In the genomic region with DNA sequence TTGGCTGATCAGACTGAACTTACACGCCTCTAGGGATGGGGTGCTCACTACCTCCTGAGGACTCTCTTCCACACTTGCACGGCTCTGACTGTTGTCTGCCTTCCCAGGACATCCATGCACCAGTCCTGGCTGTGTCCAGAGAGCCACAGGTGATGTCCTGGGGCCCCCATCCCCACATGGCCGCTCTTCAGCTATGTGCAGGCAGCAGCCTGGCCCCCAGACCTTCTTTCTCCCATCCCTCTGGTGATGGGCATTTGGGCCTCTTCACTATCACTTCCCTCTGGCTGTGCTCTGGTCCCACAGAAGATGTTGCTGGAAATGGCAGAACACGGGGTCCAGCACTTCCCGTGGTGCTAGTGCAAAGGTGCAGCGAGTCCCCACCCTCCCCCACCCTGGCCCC, we compare ENCODE assay signal across 29 cellular contexts. TPM values are rescaled to one million over a fixed set of nuclear protein-coding genes. Genes with fewer than 3 reads are reported as not detected.
A peak's percentile ranks its signal among the peaks of the same experiment; 100 is the strongest.
DNase-seq lines count a peak whose midpoint lies in the region; ATAC-seq, FAIRE-seq and TF ChIP-seq lines count a peak whose summit lies in the region.
"Had no signal": no experiment of that assay in that cellular context is flagged by ENCODE, and none has a peak within 500 bp of the region (broad histone marks: within the 10 kb centered on the region; RNA-seq: fewer than 3 reads in every experiment).

No MANE protein-coding gene starts in this region.

- intact Hi-C loops in activated CD4-positive, alpha-beta T cell treated with anti-CD3 and anti-CD28 coated beads, Interleukin-2, amount 10 ng/mL, durations not matched to agents 24 days and 14 days (cut with micrococcal nuclease) = no loop called here
- intact Hi-C loops in activated B cell treated with CpG ODN at 0.5 μM for 24 hours (cut with micrococcal nuclease) = loop anchor here (10.0 kb wide), 1 partner anchor 308 kb away; no protein-coding TSS in a partner anchor

- TF ChIP-seq CTCF in activated B cell treated with CpG ODN at 0.5 μM for 24 hours (IDR thresholded peaks at IDR 0.05) (no peak), osteoblast (IDR thresholded peaks at IDR 0.05; ENCODE audit: extremely low read depth, low read depth, low read length) (no peak), D721Med (IDR thresholded peaks at IDR 0.05; ENCODE audit: insufficient read depth, missing control alignments) (no peak)

- H3K9me3 ChIP-seq in osteoblast (ENCODE audit: low read depth, low read length) = no peaks in the 10 kb centered on the region
- H3K9me3 ChIP-seq: heart right ventricle, psoas muscle, thoracic aorta had no signal

- no peaks in the 10 kb centered on the region for H3K79me2 ChIP-seq in osteoblast (ENCODE audit: insufficient read depth, low read length)

- peak; percentile 33 for DNase-seq in activated CD4-positive, alpha-beta T cell treated with anti-CD3 and anti-CD28 coated beads, Interleukin-2, amount 10 ng/mL, durations not matched to agents 24 days and 14 days
- DNase-seq in activated CD4-positive, alpha-beta T cell treated with anti-CD3 and anti-CD28 coated beads, Interleukin-2, amount 50 U/mL, for 48 hours = no peak
- peak; percentile 12 for DNase-seq in D341Med (ENCODE audit: low spot score)
- peak; percentile 10 for DNase-seq in activated B cell treated with CpG ODN at 0.5 μM for 24 hours
- peak; percentile 85 for DNase-seq in osteoblast (ENCODE audit: insufficient read length, low spot score, missing footprints)
- no peak for DNase-seq in AG08395 (ENCODE audit: low spot score)
- no peak for DNase-seq in D721Med (ENCODE audit: insufficient read length, low spot score)
- no peak for DNase-seq in OCI-M2 (lab: John Stamatoyannopoulos, UW; ENCODE audit: unreplicated experiment)
- DNase-seq: activated CD4-positive, alpha-beta T cell treated with anti-CD3 and anti-CD28 coated beads for 36 hours; activated naive CD8-positive, alpha-beta T cell treated with anti-CD3 and anti-CD28 coated beads for 36 hours; cortex of kidney; effector memory CD8-positive, alpha-beta T cell; erythroblast; GF-D8; heart right ventricle; immature natural killer cell; mesendoderm; NCI-H1436 treated with DMSO at 0.1 percent for 48 hours; OCI-M1; psoas muscle; stimulated activated naive CD4-positive, alpha-beta T cell treated with Interleukin-2 at 50 U/mL for 16 hours had no signal

- H3K27me3 Mint-ChIP-seq in activated CD4-positive, alpha-beta T cell treated with anti-CD3 and anti-CD28 coated beads, Interleukin-2, amount 10 ng/mL, durations not matched to agents 24 days and 14 days = no peaks in the 10 kb centered on the region
- H3K27me3 Mint-ChIP-seq in activated B cell treated with CpG ODN at 0.5 μM for 24 hours = no peaks in the 10 kb centered on the region
- H3K27me3 Mint-ChIP-seq: activated CD4-positive, alpha-beta T cell treated with anti-CD3 and anti-CD28 coated beads for 36 hours; activated naive CD8-positive, alpha-beta T cell treated with anti-CD3 and anti-CD28 coated beads for 36 hours; activated T-helper 17 cell treated with anti-CD3 and anti-CD28 coated beads, Interleukin-2, amount 50 U/mL, for 72 hours; effector memory CD8-positive, alpha-beta T cell had no signal

- H3K27me3 ChIP-seq in osteoblast (ENCODE audit: insufficient read depth, low read length) = no peaks in the 10 kb centered on the region

- no peak overlapping the region for H3K4me2 ChIP-seq in osteoblast (ENCODE audit: insufficient read depth, low read length)

- no peaks in the 10 kb centered on the region for H3K36me3 Mint-ChIP-seq in activated CD4-positive, alpha-beta T cell treated with anti-CD3 and anti-CD28 coated beads, Interleukin-2, amount 10 ng/mL, durations not matched to agents 24 days and 14 days (ENCODE audit: low read depth)
- H3K36me3 Mint-ChIP-seq in activated B cell treated with CpG ODN at 0.5 μM for 24 hours (ENCODE audit: low read depth) = no peaks in the 10 kb centered on the region
- H3K36me3 Mint-ChIP-seq: activated naive CD8-positive, alpha-beta T cell treated with anti-CD3 and anti-CD28 coated beads for 36 hours; CD8-positive, alpha-beta T cell; immature natural killer cell had no signal

- no peak overlapping the region for H3K4me3 ChIP-seq in osteoblast (ENCODE audit: insufficient read depth, low read length)
- H3K4me3 ChIP-seq: cardiac muscle cell, heart right ventricle, psoas muscle, thoracic aorta had no signal

- H4K20me1 ChIP-seq in osteoblast (ENCODE audit: insufficient read depth, low read length) = no peaks in the 10 kb centered on the region

- no peaks in the 10 kb centered on the region for H3K4me1 ChIP-seq in osteoblast (ENCODE audit: insufficient read depth, low read length)
- H3K4me1 ChIP-seq: heart right ventricle, psoas muscle had no signal

- CTCF ChIA-PET in activated B cell treated with CpG ODN at 0.5 μM for 24 hours (lab: Charles Lee) = no interaction called here

- H3K36me3 ChIP-seq in osteoblast (ENCODE audit: insufficient read depth, low read length) = no peaks in the 10 kb centered on the region
- H3K36me3 ChIP-seq: cardiac muscle cell, heart right ventricle, thoracic aorta had no signal

- H3K4me3 Mint-ChIP-seq in activated CD4-positive, alpha-beta T cell treated with anti-CD3 and anti-CD28 coated beads, Interleukin-2, amount 10 ng/mL, durations not matched to agents 24 days and 14 days = no peak overlapping the region
- no peak overlapping the region for H3K4me3 Mint-ChIP-seq in activated B cell treated with CpG ODN at 0.5 μM for 24 hours
- H3K4me3 Mint-ChIP-seq: activated CD4-positive, alpha-beta T cell treated with anti-CD3 and anti-CD28 coated beads for 36 hours; activated naive CD8-positive, alpha-beta T cell treated with anti-CD3 and anti-CD28 coated beads for 36 hours; activated T-helper 17 cell treated with anti-CD3 and anti-CD28 coated beads, Interleukin-2, amount 50 U/mL, for 72 hours; CD8-positive, alpha-beta T cell; effector memory CD8-positive, alpha-beta T cell; immature natural killer cell had no signal

- H3K27ac ChIP-seq in osteoblast (ENCODE audit: low read depth, low read length) = no peak overlapping the region
- H3K27ac ChIP-seq: cardiac muscle cell, heart right ventricle, psoas muscle, thoracic aorta had no signal

- POLR2A ChIA-PET in activated B cell treated with CpG ODN at 0.5 μM for 24 hours (lab: Charles Lee) = no interaction called here

- no peak overlapping the region for H3K27ac Mint-ChIP-seq in activated CD4-positive, alpha-beta T cell treated with anti-CD3 and anti-CD28 coated beads, Interleukin-2, amount 10 ng/mL, durations not matched to agents 24 days and 14 days
- no peak overlapping the region for H3K27ac Mint-ChIP-seq in activated B cell treated with CpG ODN at 0.5 μM for 24 hours
- H3K27ac Mint-ChIP-seq: activated CD4-positive, alpha-beta T cell treated with anti-CD3 and anti-CD28 coated beads for 36 hours; activated naive CD8-positive, alpha-beta T cell treated with anti-CD3 and anti-CD28 coated beads for 36 hours; activated T-helper 17 cell treated with anti-CD3 and anti-CD28 coated beads, Interleukin-2, amount 50 U/mL, for 72 hours; CD8-positive, alpha-beta T cell; effector memory CD8-positive, alpha-beta T cell; immature natural killer cell had no signal

- no peak overlapping the region for H2AFZ ChIP-seq in osteoblast (ENCODE audit: low read length)

- no peak for FAIRE-seq in D721Med (lab: Jason Lieb, UNC)

- no peak for ATAC-seq in activated B cell treated with CpG ODN at 0.5 μM for 24 hours (ENCODE audit: low read depth)
- ATAC-seq: activated CD4-positive, alpha-beta T cell treated with anti-CD3 and anti-CD28 coated beads for 36 hours; activated T-helper 17 cell treated with anti-CD3 and anti-CD28 coated beads, Interleukin-2, amount 50 U/mL, for 72 hours; CD8-positive, alpha-beta T cell; effector memory CD8-positive, alpha-beta T cell; heart right ventricle; psoas muscle had no signal

- H3K9me3 Mint-ChIP-seq in activated CD4-positive, alpha-beta T cell treated with anti-CD3 and anti-CD28 coated beads, Interleukin-2, amount 10 ng/mL, durations not matched to agents 24 days and 14 days = no peaks in the 10 kb centered on the region
- H3K9me3 Mint-ChIP-seq in activated B cell treated with CpG ODN at 0.5 μM for 24 hours = no peaks in the 10 kb centered on the region
- H3K9me3 Mint-ChIP-seq: activated naive CD8-positive, alpha-beta T cell treated with anti-CD3 and anti-CD28 coated beads for 36 hours; activated T-helper 17 cell treated with anti-CD3 and anti-CD28 coated beads, Interleukin-2, amount 50 U/mL, for 72 hours; CD8-positive, alpha-beta T cell; effector memory CD8-positive, alpha-beta T cell; immature natural killer cell had no signal

- no peaks in the 10 kb centered on the region for H3K4me1 Mint-ChIP-seq in activated CD4-positive, alpha-beta T cell treated with anti-CD3 and anti-CD28 coated beads, Interleukin-2, amount 10 ng/mL, durations not matched to agents 24 days and 14 days
- H3K4me1 Mint-ChIP-seq in activated B cell treated with CpG ODN at 0.5 μM for 24 hours = no peaks in the 10 kb centered on the region
- H3K4me1 Mint-ChIP-seq: activated CD4-positive, alpha-beta T cell treated with anti-CD3 and anti-CD28 coated beads for 36 hours; activated naive CD8-positive, alpha-beta T cell treated with anti-CD3 and anti-CD28 coated beads for 36 hours; activated T-helper 17 cell treated with anti-CD3 and anti-CD28 coated beads, Interleukin-2, amount 50 U/mL, for 72 hours; immature natural killer cell had no signal

RNA-seq across cellular contexts. Expression of a gene that starts 40.9 kb away (rescaled TPM):
- total RNA-seq in activated CD4-positive, alpha-beta T cell treated with anti-CD3 and anti-CD28 coated beads, Interleukin-2, amount 10 ng/mL, durations not matched to agents 24 days and 14 days = not detected in 2 replicates
- total RNA-seq in activated B cell treated with CpG ODN at 0.5 μM for 24 hours = not detected in 2 replicates
- total RNA-seq in osteoblast = not detected in 2 replicates
- total RNA-seq: A172; activated CD4-positive, alpha-beta T cell treated with anti-CD3 and anti-CD28 coated beads for 36 hours; activated naive CD8-positive, alpha-beta T cell treated with anti-CD3 and anti-CD28 coated beads for 36 hours; activated T-helper 17 cell treated with anti-CD3 and anti-CD28 coated beads, Interleukin-2, amount 50 U/mL, for 72 hours; aorta; cardiac muscle cell; CD8-positive, alpha-beta T cell; fibroblast of villous mesenchyme; psoas muscle; T-helper 2 cell treated with Interferon-gamma antibody and Interleukin-4, amounts not matched to agents 100 ng/mL and 5 ng/mL, for 36 hours had no signal

Comparison
In these comparisons a context has a peak if more than half of its experiments do, and no peak if none do; other contexts are left out.
1. DNase-seq: peak in activated CD4-positive, alpha-beta T cell treated with anti-CD3 and anti-CD28 coated beads, Interleukin-2, amount 10 ng/mL, durations not matched to agents 24 days and 14 days (single experiment), D341Med (single experiment), activated B cell treated with CpG ODN at 0.5 μM for 24 hours (single experiment) and osteoblast (single experiment); none in activated CD4-positive, alpha-beta T cell treated with anti-CD3 and anti-CD28 coated beads, Interleukin-2, amount 50 U/mL, for 48 hours (0 of 2), AG08395 (single experiment), D721Med (single experiment) and OCI-M2 (single experiment).